In the genomic region with DNA sequence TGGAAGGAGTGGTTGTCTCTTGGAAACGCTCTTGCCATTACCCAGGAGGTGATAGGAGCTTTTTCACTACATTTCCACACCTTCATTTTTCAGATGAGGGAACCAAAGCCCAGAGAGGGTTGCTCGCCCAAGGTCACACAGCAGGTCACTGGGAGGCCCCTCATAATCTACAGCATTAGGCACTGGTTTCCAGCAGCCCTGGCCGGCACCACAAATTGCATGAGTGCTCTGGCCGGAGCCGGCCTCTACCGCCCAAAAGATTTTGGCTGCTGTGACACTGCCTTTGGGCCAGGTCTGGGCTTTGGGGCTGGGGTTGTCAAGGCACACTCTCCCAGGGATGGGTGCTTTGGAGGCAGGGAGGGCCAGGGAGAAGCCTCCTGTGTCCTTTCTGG, we compare ENCODE assay signal across 1 cellular context.
TF ChIP-seq lines count a peak whose summit lies in the region.

No MANE protein-coding gene starts in this region.

TF ChIP-seq in endothelial cell of umbilical vein, 7 proteins besides CTCF, POLR2A, EP300 and RAD21:
- no peak for TF ChIP-seq JUN (IDR thresholded peaks at IDR 0.05; ENCODE audit: borderline replicate concordance, insufficient read depth, insufficient read length, low read depth)
- no peak for TF ChIP-seq FOS (IDR thresholded peaks at IDR 0.05; ENCODE audit: borderline replicate concordance, insufficient read depth, low read length)
- TF ChIP-seq EZH2 (IDR thresholded peaks at IDR 0.05; ENCODE audit: borderline replicate concordance, low read depth, low read length, severe bottlenecking) = no peak
- TF ChIP-seq, protein P1, sequence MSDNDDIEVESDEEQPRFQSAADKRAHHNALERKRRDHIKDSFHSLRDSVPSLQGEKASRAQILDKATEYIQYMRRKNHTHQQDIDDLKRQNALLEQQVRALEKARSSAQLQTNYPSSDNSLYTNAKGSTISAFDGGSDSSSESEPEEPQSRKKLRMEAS (IDR thresholded peaks at IDR 0.05; ENCODE audit: insufficient read depth, insufficient read length) = no peak
- no peak for TF ChIP-seq MYC (IDR thresholded peaks at IDR 0.05; ENCODE audit: low read depth, low read length)
- no peak for TF ChIP-seq GATA2 (IDR thresholded peaks at IDR 0.05; ENCODE audit: insufficient read depth, insufficient read length, low read depth, low read length)
- no peak for TF ChIP-seq POLR2AphosphoS5 (IDR thresholded peaks at IDR 0.05; ENCODE audit: insufficient read depth, low read depth, low read length)
